ENCODE assay signal across 24 cellular contexts in genomic region chr1:7587108-7587507, GRCh38.
"Had no signal": no experiment of that assay in that cellular context is flagged by ENCODE, and none has a peak within 500 bp of the region (broad histone marks: within the 10 kb centered on the region; RNA-seq: fewer than 3 reads in every experiment).

No MANE protein-coding gene starts in this region.

- H3K36me3 ChIP-seq: esophagus squamous epithelium, gastrocnemius medialis, pancreas, thoracic aorta, upper lobe of left lung had no signal

- H3K36me3 Mint-ChIP-seq: activated naive CD8-positive, alpha-beta T cell; memory B cell; stimulated activated naive B cell treated with anti-CD40 and anti-IgM and Interleukin-4, amounts not matched to agents 10 μg/mL and 1 μg/mL and 100 μg/mL, for 72 hours; WTC11 had no signal

- H3K4me1 ChIP-seq: esophagus squamous epithelium, gastrocnemius medialis had no signal

- ATAC-seq: activated T-cell treated with anti-CD3 and anti-CD28 coated beads, Interleukin-2, amount 50 U/mL, for 4 hours; gastrocnemius medialis; stimulated activated naive B cell treated with anti-CD40 and anti-IgM and Interleukin-4, amounts not matched to agents 10 μg/mL and 1 μg/mL and 100 μg/mL, for 72 hours; WTC11 had no signal

- H3K9me3 Mint-ChIP-seq: activated T-cell treated with anti-CD3 and anti-CD28 coated beads, Interleukin-2, amount 50 U/mL, for 4 hours; activated T-helper 2 cell treated with anti-CD3 and anti-CD28 coated beads, Interferon-gamma antibody, Interleukin-2, Interleukin-4, amounts not matched to agents 10 μg/mL and 5 μg/mL and 100 μg/mL, durations not matched to agents 14 hours and 24 hours and 36 hours; endodermal cell; memory B cell; nephron; WTC11 had no signal

- DNase-seq: activated CD4-positive, alpha-beta T cell treated with anti-CD3 and anti-CD28 coated beads for 4 hours; activated CD4-positive, alpha-beta T cell treated with anti-CD3 and anti-CD28 coated beads, Interleukin-2, amount 50 U/mL, for 48 hours; activated CD8-positive, alpha-beta memory T cell treated with anti-CD3 and anti-CD28 coated beads, Interleukin-2, amount 50 U/mL, for 48 hours; activated naive CD4-positive, alpha-beta T cell; activated T-cell treated with anti-CD3 and anti-CD28 coated beads, Interleukin-2, amount 50 U/mL, for 4 hours; amniotic stem cell; cerebellar nuclear complex; cortex of kidney; endodermal cell; esophagus squamous epithelium; hippocampal formation; small intestine; stimulated activated CD4-positive, alpha-beta T cell treated with anti-CD3 and anti-CD28 coated beads, Interleukin-15, amount 100 ng/mL, for 24 hours; stimulated activated naive B cell treated with anti-CD40 and anti-IgM and Interleukin-4, amounts not matched to agents 10 μg/mL and 1 μg/mL and 100 μg/mL, for 72 hours; T1000 had no signal

- H3K4me1 Mint-ChIP-seq: memory B cell; stimulated activated naive B cell treated with anti-CD40 and anti-IgM and Interleukin-4, amounts not matched to agents 10 μg/mL and 1 μg/mL and 100 μg/mL, for 72 hours had no signal

- H3K27ac ChIP-seq: esophagus squamous epithelium, gastrocnemius medialis, pancreas, thoracic aorta, upper lobe of left lung had no signal

- H3K4me3 ChIP-seq: esophagus squamous epithelium, gastrocnemius medialis, pancreas, thoracic aorta, upper lobe of left lung had no signal

- H3K27ac Mint-ChIP-seq: activated naive CD8-positive, alpha-beta T cell; activated T-helper 2 cell treated with anti-CD3 and anti-CD28 coated beads, Interferon-gamma antibody, Interleukin-2, Interleukin-4, amounts not matched to agents 10 μg/mL and 5 μg/mL and 100 μg/mL, durations not matched to agents 14 hours and 24 hours and 36 hours; endodermal cell; memory B cell; nephron; stimulated activated naive B cell treated with anti-CD40 and anti-IgM and Interleukin-4, amounts not matched to agents 10 μg/mL and 1 μg/mL and 100 μg/mL, for 72 hours; WTC11 had no signal

- H3K27me3 ChIP-seq: esophagus squamous epithelium, gastrocnemius medialis, pancreas, upper lobe of left lung had no signal

- H3K9me3 ChIP-seq: esophagus squamous epithelium, gastrocnemius medialis, pancreas, thoracic aorta, upper lobe of left lung had no signal

- H3K27me3 Mint-ChIP-seq: activated naive CD8-positive, alpha-beta T cell had no signal

- H3K4me3 Mint-ChIP-seq: activated naive CD8-positive, alpha-beta T cell; activated T-cell treated with anti-CD3 and anti-CD28 coated beads, Interleukin-2, amount 50 U/mL, for 4 hours; endodermal cell; memory B cell; nephron; stimulated activated naive B cell treated with anti-CD40 and anti-IgM and Interleukin-4, amounts not matched to agents 10 μg/mL and 1 μg/mL and 100 μg/mL, for 72 hours; WTC11 had no signal
